In the genomic region with DNA sequence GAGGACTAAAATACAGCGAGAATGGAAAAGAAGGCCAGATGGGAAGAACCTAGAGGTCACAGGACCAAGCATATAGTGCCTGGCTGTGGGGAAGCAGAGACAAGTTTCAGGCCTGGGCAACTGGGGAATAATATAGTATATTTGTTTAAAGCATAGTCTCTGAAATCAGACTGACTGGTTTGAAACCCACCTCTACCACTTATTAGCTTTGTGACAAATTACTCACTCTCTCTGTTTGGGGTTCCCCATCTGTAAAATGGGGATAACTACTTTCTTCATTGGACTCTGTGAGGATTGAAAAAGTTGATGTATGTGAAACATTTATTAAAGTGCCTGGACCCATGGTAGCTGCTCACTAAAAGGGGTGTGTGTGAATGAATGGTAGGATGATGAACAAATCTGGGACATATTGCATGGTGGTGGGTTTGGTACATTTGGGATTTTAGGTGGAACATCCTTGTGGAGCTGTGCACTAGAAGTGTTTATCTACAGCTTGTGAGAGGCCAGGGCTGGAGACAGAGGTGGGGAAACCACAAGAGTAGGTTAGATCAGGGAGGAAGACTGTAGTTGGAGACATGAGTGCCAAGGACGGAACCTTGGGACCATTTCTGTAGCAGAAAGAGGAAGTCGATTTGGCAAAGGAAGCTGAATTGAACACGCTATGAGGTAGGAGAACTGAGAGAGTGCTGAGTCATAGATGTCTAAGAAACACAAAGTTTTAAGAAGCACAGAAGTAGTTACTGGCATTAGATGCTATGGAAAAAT, we compare ENCODE assay signal across 8 cellular contexts. TPM values are rescaled to one million over a fixed set of nuclear protein-coding genes. Genes with fewer than 3 reads are reported as not detected.
A peak's percentile ranks its signal among the peaks of the same experiment; 100 is the strongest.
DNase-seq lines count a peak whose midpoint lies in the region; ATAC-seq and TF ChIP-seq lines count a peak whose summit lies in the region.
"Had no signal": no experiment of that assay in that cellular context is flagged by ENCODE, and none has a peak within 500 bp of the region (broad histone marks: within the 10 kb centered on the region; RNA-seq: fewer than 3 reads in every experiment).

No MANE protein-coding gene starts in this region.

- H3K79me2 ChIP-seq in PC-3 (ENCODE audit: low read length), result no peaks in the 10 kb centered on the region

- no peaks in the 10 kb centered on the region for H3K9me3 ChIP-seq in PC-3 (ENCODE audit: low read length)
- H3K9me3 ChIP-seq in spleen, result peaks cover 0 to 6% (median 0%) of the 10 kb centered on the region in 8 donors

- H3K4me3 ChIP-seq in PC-3 (ENCODE audit: low read length) (no peak overlapping the region), spleen (peak overlapping the region in 1 of 8 donors; percentile 11)

- intact Hi-C loops in PC-3 (cut with micrococcal nuclease), result no loop called here
- intact Hi-C loops in spleen (cut with DNase I; ENCODE audit: low total_unique reads), result no loop called here

- H3K9ac ChIP-seq in PC-3 (ENCODE audit: low read length), result no peak overlapping the region

- H3K27me3 ChIP-seq in PC-3 (ENCODE audit: low read length) (no peaks in the 10 kb centered on the region), spleen (replicated peaks in 1 of 7) (no peaks in the 10 kb centered on the region)

- no peak overlapping the region for H3K4me2 ChIP-seq in PC-3 (ENCODE audit: low read length)

- H3K4me1 ChIP-seq in PC-3 (ENCODE audit: insufficient read depth, low read length), result peaks cover 31% of the 10 kb centered on the region
- peaks cover 46 to 100% (median 82%) of the 10 kb centered on the region in 6 donors for H3K4me1 ChIP-seq in spleen

- H4K20me1 ChIP-seq in PC-3 (ENCODE audit: low read length), result no peaks in the 10 kb centered on the region

- no TSS peak for BruUV-seq in PC-3 (replicated peaks; lab: Mats Ljungman, UMichigan)

- 0 out of 2 replicates have a peak, but pooled peaks cover 4% of the 10 kb centered on the region for H3K36me3 ChIP-seq in PC-3 (ENCODE audit: low read depth, low read length)
- H3K36me3 ChIP-seq in spleen, result peaks cover 0 to 40% (median 8%) of the 10 kb centered on the region in 6 donors

- TF ChIP-seq POLR2A in erythroblast (IDR thresholded peaks at IDR 0.05; ENCODE audit: low read length) (no peak), spleen (IDR thresholded peaks at IDR 0.05) (no peak)

- in situ Hi-C loops in G401 (cut with HindIII; ENCODE audit: low sequenced_read_pairs), result no loop called here

- DNase-seq in PC-3 (peak; percentile 63), erythroblast (lab: John Stamatoyannopoulos, UW) (peak; percentile 35 to 49), spleen (no peak), G401 (ENCODE audit: low spot score) (no peak), DMS79 (lab: John Stamatoyannopoulos, UW) (no peak)

- ATAC-seq in GM18870 (IDR thresholded peaks at IDR 0.05; ENCODE audit: unreplicated experiment) (peak; percentile 80), HG02798 (IDR thresholded peaks at IDR 0.05; ENCODE audit: poor library complexity, unreplicated experiment) (peak; percentile 77), PC-3 (peak; percentile 82)

- 9 to 42% (median 31%) methylated on average over 4 of the region's 4 CpGs for WGBS in spleen, 5 donors

- CTCF ChIA-PET in PC-3 (lab: Charles Lee), result no interaction called here

- no peaks in the 10 kb centered on the region for H3F3A ChIP-seq in PC-3 (ENCODE audit: low read length, unreplicated experiment)

- POLR2A ChIA-PET in PC-3 (lab: Charles Lee; ENCODE audit: unreplicated experiment), result no interaction called here

- no peak for TF ChIP-seq CTCF in PC-3 (conservative IDR thresholded peaks at IDR 0.05; ENCODE audit: low read depth, low read length)
- TF ChIP-seq CTCF in spleen (IDR thresholded peaks at IDR 0.05 in 8 of 11, conservative IDR thresholded peaks at IDR 0.05 in 3 of 11), result no peak

- H3K9me2 ChIP-seq in PC-3 (replicated peaks; ENCODE audit: low read length), result no peaks in the 10 kb centered on the region

- H3K27ac ChIP-seq in PC-3 (ENCODE audit: low read length), result peak overlapping the region; percentile 52
- peak overlapping the region; percentile 32 to 89 (median 84) for H3K27ac ChIP-seq in spleen
- H3K27ac ChIP-seq: VCaP had no signal

- H2AFZ ChIP-seq in PC-3 (ENCODE audit: low read length), result peak overlapping the region; percentile 10; the same call in 1 of the 2 replicates

RNA-seq across cellular contexts. Expression of a gene that starts 52.6 kb away (rescaled TPM):
- total RNA-seq in PC-3 (2014; rRNA removed) (8.6 and 8.8 TPM in 2 replicates), spleen (100 to 1,000 TPM in 6 of 7 donors, 10 to 100 TPM in 1; 95.2 to 130 (median 117) TPM)
- 10 to 100 TPM; 34.9 to 55.0 (median 38.6) TPM for polyA plus RNA-seq in spleen
- total RNA-seq in G401 (2014; rRNA removed; shearing (Covaris generic)), result 28.9 and 45.9 TPM in 2 replicates

Comparison
In these comparisons a context has a peak if more than half of its experiments do, and no peak if none do; other contexts are left out.
1. DNase-seq: peak in PC-3 (single experiment) and erythroblast (2 of 2); none in spleen (single experiment), G401 (single experiment) and DMS79 (single experiment).
2. Peak in every context shown above with its lines, with median percentiles within 50 percentile points of each other: ATAC-seq.